In the genomic region with DNA sequence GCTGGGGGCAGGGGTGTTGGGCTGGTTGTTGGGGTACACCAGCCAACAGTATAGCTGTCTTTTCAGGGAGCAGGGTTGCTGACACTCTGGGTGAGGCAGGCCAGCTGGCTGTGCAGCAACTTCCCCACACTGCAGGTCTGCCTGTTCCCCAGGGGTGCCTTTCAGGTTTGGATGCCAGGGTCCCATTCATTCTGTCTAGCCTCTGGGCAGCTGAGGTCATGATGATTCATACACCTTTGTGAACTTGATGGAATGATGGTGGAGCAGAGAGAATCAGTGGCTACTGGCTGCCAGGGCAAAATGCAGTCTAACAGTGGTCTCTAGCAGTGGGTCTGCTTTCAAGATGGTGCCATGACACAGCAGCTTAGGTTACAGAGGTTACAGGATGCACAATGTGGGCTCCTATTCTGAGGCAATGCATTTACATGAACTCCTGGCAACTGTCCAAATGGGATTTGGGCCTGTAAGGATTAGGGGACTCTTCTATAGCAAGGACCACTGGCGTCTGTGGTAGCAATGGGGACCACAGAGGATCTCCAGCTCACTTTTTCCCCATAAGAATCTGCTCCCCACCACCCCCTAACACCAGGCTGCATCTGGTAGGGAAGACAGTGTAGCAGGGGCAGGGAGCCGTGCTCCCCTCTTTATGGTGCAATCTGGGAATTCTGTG, we compare ENCODE assay signal across 28 cellular contexts.
"Had no signal": no experiment of that assay in that cellular context is flagged by ENCODE, and none has a peak within 500 bp of the region (broad histone marks: within the 10 kb centered on the region; RNA-seq: fewer than 3 reads in every experiment).

No MANE protein-coding gene starts in this region.

- H3K4me3 Mint-ChIP-seq: activated naive CD4-positive, alpha-beta T cell treated with anti-CD3 and anti-CD28 coated beads for 36 hours; activated naive CD8-positive, alpha-beta T cell treated with anti-CD3 and anti-CD28 coated beads for 36 hours; activated T-helper 1 cell treated with anti-CD3 and anti-CD28 coated beads, Interleukin-12 subunit alpha, Interleukin-12 subunit beta, Interleukin-2, Interleukin-4 antibody, amounts not matched to agents 30 ng/mL and 10 ng/mL and 1 ng/mL, durations not matched to agents 14 hours and 24 hours and 36 hours; brain; natural killer cell treated with Interleukin-12 subunit alpha and Interleukin-12 subunit beta and Interleukin-15 and Interleukin-18, amount 100 ng/mL, for 72 hours had no signal

- H3K4me1 Mint-ChIP-seq: activated naive CD8-positive, alpha-beta T cell treated with anti-CD3 and anti-CD28 coated beads for 36 hours had no signal

- H3K9me3 ChIP-seq: adrenal gland, lower lobe of right lung, suprapubic skin had no signal

- ATAC-seq: left lung, lower lobe of right lung, right cardiac atrium had no signal

- H3K27me3 ChIP-seq: adrenal gland, esophagus muscularis mucosa, heart right ventricle, left lung, suprapubic skin, tibial artery had no signal

- H3K27ac Mint-ChIP-seq: activated naive CD4-positive, alpha-beta T cell treated with anti-CD3 and anti-CD28 coated beads for 36 hours; activated naive CD8-positive, alpha-beta T cell treated with anti-CD3 and anti-CD28 coated beads for 36 hours; activated T-helper 1 cell treated with anti-CD3 and anti-CD28 coated beads, Interleukin-12 subunit alpha, Interleukin-12 subunit beta, Interleukin-2, Interleukin-4 antibody, amounts not matched to agents 30 ng/mL and 10 ng/mL and 1 ng/mL, durations not matched to agents 14 hours and 24 hours and 36 hours; brain; natural killer cell treated with Interleukin-12 subunit alpha and Interleukin-12 subunit beta and Interleukin-15 and Interleukin-18, amount 100 ng/mL, for 72 hours had no signal

- H3K4me1 ChIP-seq: adrenal gland, left lung, lower lobe of right lung had no signal

- H3K4me3 ChIP-seq: adrenal gland, esophagus muscularis mucosa, heart right ventricle, left lung, lower lobe of right lung, suprapubic skin, tibial artery had no signal

- H3K36me3 ChIP-seq: adrenal gland, esophagus muscularis mucosa, heart right ventricle, left lung, lower lobe of right lung, suprapubic skin, tibial artery had no signal

- DNase-seq: activated CD4-positive, alpha-beta T cell treated with anti-CD3 and anti-CD28 coated beads for 4 hours; activated CD4-positive, alpha-beta T cell treated with anti-CD3 and anti-CD28 coated beads, Interleukin-2, amount 50 U/mL, for 48 hours; activated CD8-positive, alpha-beta memory T cell treated with anti-CD3 and anti-CD28 coated beads, Interleukin-2, amount 50 U/mL, for 4 hours; activated effector memory CD4-positive, alpha-beta T cell treated with anti-CD3 and anti-CD28 coated beads, Interleukin-2, amount 50 U/mL, for 16 hours; activated naive CD4-positive, alpha-beta T cell treated with anti-CD3 and anti-CD28 coated beads for 36 hours; activated naive CD8-positive, alpha-beta T cell treated with anti-CD3 and anti-CD28 coated beads for 36 hours; activated T-cell treated with anti-CD3 and anti-CD28 coated beads, Interleukin-2, amount 50 U/mL, for 1 hour; adrenal gland; aorta; caudate nucleus; foreskin melanocyte; heart right ventricle; left lung; lower lobe of right lung; mesendoderm; posterior cingulate gyrus; right cardiac atrium; stimulated activated CD4-positive, alpha-beta T cell treated with anti-CD3 and anti-CD28 coated beads, Interleukin-15, amount 100 ng/mL, for 24 hours; stimulated activated CD4-positive, alpha-beta T cell treated with anti-CD3 and anti-CD28 coated beads, Interleukin-2, amount 100 ng/mL, for 24 hours; stimulated activated naive CD4-positive, alpha-beta T cell; T-helper 9 cell; tibial artery had no signal

- H3K27ac ChIP-seq: adrenal gland, esophagus muscularis mucosa, heart right ventricle, left lung, lower lobe of right lung, suprapubic skin, tibial artery, VCaP had no signal

- H3K36me3 Mint-ChIP-seq: activated naive CD8-positive, alpha-beta T cell treated with anti-CD3 and anti-CD28 coated beads for 36 hours had no signal
